ENCODE assay signal across 8 cellular contexts in the genomic region with DNA sequence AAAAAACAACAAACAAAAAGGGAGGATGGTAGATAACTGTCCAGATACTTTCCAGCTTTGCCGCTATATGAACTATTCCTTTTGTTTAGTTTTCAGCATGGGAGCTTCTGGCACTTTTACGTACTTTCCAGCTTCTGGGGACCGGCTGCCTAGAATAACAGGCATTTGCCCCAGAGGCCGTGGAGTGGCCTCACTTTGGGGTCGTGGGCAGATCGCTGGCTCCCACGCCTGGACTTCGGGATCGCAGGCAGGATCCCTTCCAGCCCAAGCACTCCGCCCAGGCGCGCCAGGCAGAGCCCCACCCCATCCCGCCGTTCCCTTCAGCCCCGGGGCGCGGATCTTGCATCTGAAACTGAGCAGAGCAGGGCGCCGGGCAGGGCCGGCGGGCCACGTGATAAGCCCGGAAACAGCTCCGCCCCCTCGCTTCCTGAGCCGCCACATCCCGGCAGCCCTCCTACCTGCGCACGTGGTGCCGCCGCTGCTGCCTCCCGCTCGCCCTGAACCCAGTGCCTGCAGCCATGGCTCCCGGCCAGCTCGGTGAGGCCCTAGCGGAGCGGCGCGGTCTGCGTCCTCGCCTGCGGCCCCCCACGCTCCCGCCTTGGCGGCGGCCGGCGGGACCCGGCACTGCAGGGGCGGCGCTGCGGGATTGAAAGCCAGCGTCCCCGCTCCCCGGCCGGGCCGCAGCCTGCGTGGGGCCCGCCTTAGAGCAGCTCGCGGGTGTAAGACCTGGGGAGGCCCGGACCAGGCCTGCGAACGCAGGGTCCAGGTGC. TPM values are rescaled to one million over a fixed set of nuclear protein-coding genes. Genes with fewer than 3 reads are reported as not detected.
DNase-seq lines count a peak whose midpoint lies in the region; ATAC-seq and TF ChIP-seq lines count a peak whose summit lies in the region.

A gene (plus strand): TSS at position 435 of the 770 bp plus-strand sequence. CDS start 84 bp downstream, at position 519.

- no peaks in the 10 kb centered on the region for H3K27me3 ChIP-seq in NT2/D1 (ENCODE audit: insufficient read depth, insufficient read length)
- H3K27me3 ChIP-seq in endodermal cell (ENCODE audit: control insufficient read depth, insufficient read depth, low read length, poor library complexity, severe bottlenecking): no peaks in the 10 kb centered on the region

- H3K36me3 Mint-ChIP-seq in endodermal cell (ENCODE audit: low read depth): peaks cover 39% of the 10 kb centered on the region

- peak within 1 kb of the TSS; percentile 93 for H3K27ac Mint-ChIP-seq in endodermal cell

- H3K9me3 ChIP-seq in NT2/D1 (ENCODE audit: insufficient read depth, low read length) (no peaks in the 10 kb centered on the region), endodermal cell (ENCODE audit: control insufficient read depth, low read length) (no peaks in the 10 kb centered on the region)

- H3K4me3 Mint-ChIP-seq in endodermal cell: peak within 1 kb of the TSS; percentile 73

- no peaks in the 10 kb centered on the region for H3K9me3 Mint-ChIP-seq in endodermal cell

- peak; percentile 96 for DNase-seq in COR-L47 (lab: John Stamatoyannopoulos, UW)
- DNase-seq in HUDEP-2 (lab: John Stamatoyannopoulos, UW; ENCODE audit: unreplicated experiment in 76 of 76): peak; percentile 13 to 93 (median 88)
- peak; percentile 89 for DNase-seq in NT2/D1 (ENCODE audit: low read depth, low spot score)
- peak; percentile 60 for DNase-seq in activated CD8-positive, alpha-beta memory T cell treated with anti-CD3 and anti-CD28 coated beads, Interleukin-2, amount 50 U/mL, for 1 hour (ENCODE audit: extremely low read depth)
- peak; percentile 97 for DNase-seq in endodermal cell
- peak; percentile 98 for DNase-seq in mesenteric fat pad (ENCODE audit: low spot score)
- peak; percentile 86 for DNase-seq in stimulated activated CD8-positive, alpha-beta memory T cell treated with anti-CD3 and anti-CD28 coated beads, Interleukin-15, amount 100 ng/mL, for 24 hours (ENCODE audit: low read depth)

- H3K4me1 Mint-ChIP-seq in endodermal cell: peaks cover 17% of the 10 kb centered on the region

- TF ChIP-seq CTCF in endodermal cell (conservative IDR thresholded peaks at IDR 0.05): peak; percentile 20

- H3K27ac ChIP-seq in endodermal cell (ENCODE audit: low read depth, low read length): no peak within 1 kb of the TSS

- H3K4me1 ChIP-seq in NT2/D1 (ENCODE audit: insufficient read depth, insufficient read length): no peaks in the 10 kb centered on the region
- H3K4me1 ChIP-seq in endodermal cell (ENCODE audit: control insufficient read depth, insufficient read depth, low read length): no peaks in the 10 kb centered on the region

- H3K9ac ChIP-seq in NT2/D1 (ENCODE audit: insufficient read length, low read depth) (peak within 1 kb of the TSS; percentile 96), endodermal cell (ENCODE audit: extremely low read depth, low read length, poor library complexity, severe bottlenecking) (peak within 1 kb of the TSS; percentile 50)

- peaks cover 44% of the 10 kb centered on the region for H3K36me3 ChIP-seq in NT2/D1 (ENCODE audit: insufficient read depth, insufficient read length, low read length)
- peaks cover 31% of the 10 kb centered on the region for H3K36me3 ChIP-seq in endodermal cell (ENCODE audit: control insufficient read depth, insufficient read depth, low read length)

- WGBS in endodermal cell (ENCODE audit: insufficient coverage in 1 of 2, insufficient read length in 1 of 2), 2 experiments: 3 to 5% methylated on average over 17 to 64 of the region's 64 CpGs

- H3K4me3 ChIP-seq in NT2/D1 (ENCODE audit: insufficient read length, low read depth) (peak within 1 kb of the TSS; percentile 87), endodermal cell (ENCODE audit: low read length) (peak within 1 kb of the TSS; percentile 82)

- ATAC-seq in GM21381 (IDR thresholded peaks at IDR 0.05; ENCODE audit: unreplicated experiment): peak; percentile 97

- no peaks in the 10 kb centered on the region for H3K27me3 Mint-ChIP-seq in endodermal cell (ENCODE audit: insufficient read depth)

RNA-seq across cellular contexts. Expression of the gene that starts here (rescaled TPM):
- total RNA-seq in endodermal cell: 100 to 1,000 TPM; 185 to 209 TPM
- polyA plus RNA-seq in endodermal cell (2013, experiment 1 of 2): 122 TPM
- polyA plus RNA-seq in endodermal cell (2013, experiment 2 of 2): 118 TPM
- 88.4 TPM for total RNA-seq in mesenteric fat pad
